Comparison of ENCODE assay signal across 8 cellular contexts in the genomic region with DNA sequence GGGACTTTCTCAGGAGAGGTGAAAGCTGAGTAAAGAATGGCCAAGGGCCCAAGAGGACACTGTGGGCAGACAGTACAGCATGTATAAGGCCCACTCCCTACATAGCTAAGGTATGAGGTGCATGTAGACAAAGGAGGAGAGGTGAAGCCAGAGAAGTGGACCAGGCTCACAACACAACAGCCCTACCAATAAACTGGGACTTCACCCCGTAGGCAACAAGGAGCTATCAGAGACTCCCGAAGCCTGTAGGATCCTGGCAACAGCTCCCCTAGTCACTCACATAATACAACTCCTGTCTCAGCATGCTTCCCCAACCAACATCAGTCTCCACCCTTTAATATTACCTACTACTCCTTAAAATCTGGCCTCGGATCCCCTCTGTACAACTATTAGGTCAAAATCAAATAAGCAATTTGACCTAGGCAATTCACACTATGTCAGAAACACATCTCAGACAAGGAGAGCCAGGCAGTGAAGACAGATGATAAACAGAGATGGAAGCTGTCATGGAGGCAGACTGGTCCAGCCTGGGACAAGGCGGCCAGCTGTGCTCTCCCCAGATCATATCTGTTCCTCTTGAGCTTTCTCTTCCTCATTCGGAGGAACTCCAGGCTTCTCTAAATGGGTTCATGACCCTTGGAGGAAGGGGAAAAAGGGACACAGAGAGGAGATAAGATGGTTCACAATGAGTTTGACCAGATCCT. TPM values are rescaled to one million over a fixed set of nuclear protein-coding genes. Genes with fewer than 3 reads are reported as not detected.
DNase-seq lines count a peak whose midpoint lies in the region; FAIRE-seq and TF ChIP-seq lines count a peak whose summit lies in the region.

No MANE protein-coding gene starts in this region.

- CTCF ChIA-PET in HEK293T (lab: Yijun Ruan, JAX): interaction anchor here (0.6 to 2.2 kb wide), 4 partner anchors 171 to 627 kb away, joined by 3 to 7 read pairs (median 4); no protein-coding TSS in a partner anchor

- no peak overlapping the region for H3K9ac ChIP-seq in mucosa of rectum (ENCODE audit: low read depth in 1 of 2, low read length in 2 of 2)

- in situ Hi-C loops in astrocyte of the spinal cord (cut with HindIII; ENCODE audit: low sequenced_read_pairs): no loop called here

- peak overlapping the region; percentile 91 for H3K4me3 ChIP-seq in BE2C (ENCODE audit: low read depth, low read length)
- peak overlapping the region; percentile 81 for H3K4me3 ChIP-seq in astrocyte of the spinal cord (ENCODE audit: low read depth, low read length)
- H3K4me3 ChIP-seq in mucosa of rectum (ENCODE audit: low read length in 2 of 2): peak overlapping the region; percentile 92

- TF ChIP-seq CTCF in BE2C (IDR thresholded peaks at IDR 0.05; ENCODE audit: low read depth, low read length): no peak
- TF ChIP-seq CTCF in astrocyte of the spinal cord (IDR thresholded peaks at IDR 0.05; ENCODE audit: low read depth, low read length): no peak

- POLR2A ChIA-PET in HEK293T (lab: Yijun Ruan, JAX): interaction anchor here (1.4 to 2.4 kb wide), 3 partner anchors 8 to 582 kb away, joined by 4 to 14 read pairs (median 5); a partner anchor contains a TSS

- H3K27me3 ChIP-seq in BE2C (no peaks in the 10 kb centered on the region), mucosa of rectum (ENCODE audit: control insufficient read depth in 2 of 2, insufficient read depth in 2 of 2, low read length in 2 of 2) (no peaks in the 10 kb centered on the region)

- no peaks in the 10 kb centered on the region for H3K9me3 ChIP-seq in BE2C
- no peaks in the 10 kb centered on the region for H3K9me3 ChIP-seq in KOPT-K1 (ENCODE audit: insufficient read depth, low read length, poor library complexity, severe bottlenecking)
- H3K9me3 ChIP-seq in mucosa of rectum (ENCODE audit: control insufficient read depth in 2 of 2, low read length in 2 of 2): no peaks in the 10 kb centered on the region

- peak; percentile 29 for DNase-seq in BE2C
- DNase-seq in astrocyte of the spinal cord (ENCODE audit: low read depth, low spot score): no peak
- DNase-seq in RCC 7860 (ENCODE audit: low spot score): no peak
- DNase-seq in T-helper 9 cell: no peak
- DNase-seq in islet precursor cell: no peak
- no peak for DNase-seq in HEK293T (ENCODE audit: extremely low spot score)

- H3K27ac ChIP-seq in KOPT-K1 (ENCODE audit: low read depth, low read length, poor library complexity, severe bottlenecking): peak overlapping the region; percentile 67
- no peak overlapping the region for H3K27ac ChIP-seq in mucosa of rectum (ENCODE audit: low read depth in 2 of 2, low read length in 2 of 2)

- no peak for FAIRE-seq in RCC 7860 (lab: Jason Lieb, UNC)

- H3K36me3 ChIP-seq in BE2C (peaks cover 4% of the 10 kb centered on the region), KOPT-K1 (ENCODE audit: insufficient read depth, low read length) (peaks cover 39% of the 10 kb centered on the region), mucosa of rectum (ENCODE audit: control insufficient read depth in 2 of 2, insufficient read depth in 2 of 2, low read length in 2 of 2) (no peaks in the 10 kb centered on the region)

- H3K4me1 ChIP-seq in BE2C (peaks cover 4% of the 10 kb centered on the region), mucosa of rectum (ENCODE audit: control insufficient read depth in 2 of 2, insufficient read depth in 2 of 2, low read length in 2 of 2) (peaks cover 22 to 23% of the 10 kb centered on the region in 2 donors)

TF ChIP-seq in HEK293T, 16 proteins besides CTCF, POLR2A, EP300 and RAD21:
- TF ChIP-seq FOXA1 (IDR thresholded peaks at IDR 0.05): no peak
- no peak for TF ChIP-seq HDGF (IDR thresholded peaks at IDR 0.05; ENCODE audit: borderline replicate concordance)
- TF ChIP-seq, protein P1, sequence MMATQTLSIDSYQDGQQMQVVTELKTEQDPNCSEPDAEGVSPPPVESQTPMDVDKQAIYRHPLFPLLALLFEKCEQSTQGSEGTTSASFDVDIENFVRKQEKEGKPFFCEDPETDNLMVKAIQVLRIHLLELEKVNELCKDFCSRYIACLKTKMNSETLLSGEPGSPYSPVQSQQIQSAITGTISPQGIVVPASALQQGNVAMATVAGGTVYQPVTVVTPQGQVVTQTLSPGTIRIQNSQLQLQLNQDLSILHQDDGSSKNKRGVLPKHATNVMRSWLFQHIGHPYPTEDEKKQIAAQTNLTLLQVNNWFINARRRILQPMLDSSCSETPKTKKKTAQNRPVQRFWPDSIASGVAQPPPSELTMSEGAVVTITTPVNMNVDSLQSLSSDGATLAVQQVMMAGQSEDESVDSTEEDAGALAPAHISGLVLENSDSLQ (IDR thresholded peaks at IDR 0.05): no peak
- no peak for TF ChIP-seq SUZ12 (IDR thresholded peaks at IDR 0.05)
- no peak for TF ChIP-seq ELF4 (IDR thresholded peaks at IDR 0.05)
- TF ChIP-seq SP1 (IDR thresholded peaks at IDR 0.05): no peak

RNA-seq across cellular contexts. Expression of a gene that starts 1.4 kb away (rescaled TPM):
- polyA plus RNA-seq in BE2C (2012; ENCODE audit: insufficient read depth, insufficient read length, low read depth): 34.2 TPM
